30 cellular contexts compared by ENCODE assay signal in the genomic region with DNA sequence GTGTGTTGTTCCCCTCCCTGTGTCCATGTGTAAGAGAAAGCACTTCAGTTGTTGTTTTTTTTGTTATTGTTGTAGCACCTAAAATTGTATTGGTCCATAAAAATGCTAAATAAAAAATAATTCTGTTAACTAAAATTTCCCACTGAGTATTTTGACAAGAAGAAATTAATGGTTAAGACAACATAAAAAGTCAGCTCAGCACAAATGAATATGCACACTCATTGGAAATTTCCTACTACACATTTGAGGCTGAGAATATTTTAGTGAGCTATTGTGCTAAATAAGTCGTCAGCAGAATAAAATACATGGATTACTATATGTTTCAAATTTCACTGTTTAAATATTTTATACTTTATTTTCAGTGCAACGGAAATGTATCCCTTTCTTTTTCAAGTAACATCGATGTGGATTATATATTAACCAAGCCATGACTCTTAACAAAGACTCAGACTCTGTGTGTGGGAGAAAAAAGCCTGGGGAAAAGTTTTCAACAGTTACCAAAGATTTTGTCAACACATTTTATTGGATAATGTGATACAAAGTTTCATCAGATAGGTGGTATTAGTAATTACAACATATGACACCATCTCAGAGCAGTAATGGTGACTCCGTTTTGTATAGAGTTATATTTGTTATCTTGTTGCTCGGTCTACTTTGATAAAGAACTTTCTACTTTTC.
DNase-seq lines count a peak whose midpoint lies in the region; ATAC-seq, FAIRE-seq and TF ChIP-seq lines count a peak whose summit lies in the region.
"Had no signal": no experiment of that assay in that cellular context is flagged by ENCODE, and none has a peak within 500 bp of the region (broad histone marks: within the 10 kb centered on the region; RNA-seq: fewer than 3 reads in every experiment).

No MANE protein-coding gene starts in this region.

- FAIRE-seq in HepG2 (lab: Jason Lieb, UNC) = no peak
- FAIRE-seq: GM18507 had no signal

- H3K9ac ChIP-seq in HepG2 (ENCODE audit: insufficient read depth, low read depth, low read length) (no peak overlapping the region), colonic mucosa (ENCODE audit: low read depth in 2 of 2, low read length in 2 of 2) (no peak overlapping the region)
- H3K9ac ChIP-seq: BLaER1 treated with 17β-estradiol and CSF1 and Interleukin-3, amounts not matched to agents 10 nM and 100 nM had no signal

- peak; percentile 87 for ATAC-seq in HepG2
- ATAC-seq: esophagus mucosa, left cardiac atrium, sciatic nerve had no signal

- H3K4me2 ChIP-seq in HepG2 (ENCODE audit: low read depth, low read length) = peak overlapping the region; percentile 36
- H3K4me2 ChIP-seq: BLaER1 treated with 17β-estradiol and CSF1 and Interleukin-3, amounts not matched to agents 10 nM and 100 nM had no signal

- in situ Hi-C loops in HepG2 (cut with HindIII; ENCODE audit: extremely low pct_ligation_motif_present, low pct_unique_long_range_greater_than_20kb) = no loop called here

- POLR2A ChIA-PET in HepG2 (lab: Yijun Ruan, JAX) = no interaction called here

- TF ChIP-seq POLR2A in HepG2 (IDR thresholded peaks at IDR 0.05; ENCODE audit: insufficient read depth in 1 of 2, low read depth in 2 of 2, low read length in 2 of 2) (no peak), uterus (IDR thresholded peaks at IDR 0.05) (no peak)

- DNase-seq in HuH-7.5 (ENCODE audit: low spot score) (peak; percentile 45), epithelial cell of proximal tubule (ENCODE audit: low read depth) (peak; percentile 57), HepG2 (ENCODE audit: low spot score) (peak; percentile 24), colonic mucosa (no peak), NCI-H2196 treated with DMSO at 0.1 percent for 48 hours (lab: John Stamatoyannopoulos, UW; ENCODE audit: unreplicated experiment) (no peak), uterus (no peak)
- no peak for DNase-seq in stimulated activated CD4-positive, alpha-beta T cell treated with anti-CD3 and anti-CD28 coated beads, Interleukin-1b, Interleukin-23, amount 100 ng/mL, for 48 hours
- DNase-seq: activated B cell treated with CpG ODN at 0.5 μM for 24 hours; activated CD4-positive, alpha-beta T cell treated with anti-CD3 and anti-CD28 coated beads, Interleukin-2, amount 50 U/mL, for 1 hour; activated effector memory CD4-positive, alpha-beta T cell treated with anti-CD3 and anti-CD28 coated beads, Interleukin-2, amount 50 U/mL, for 16 hours; activated T-cell treated with anti-CD3 and anti-CD28 coated beads, Interleukin-2, amount 50 U/mL, for 24 hours; anterior cingulate cortex; cortex of kidney; effector memory CD8-positive, alpha-beta T cell; EL; GOT3; head of caudate nucleus; KG1; left cardiac atrium; NCI-H1105; NCI-H187; NCI-H510A; RPMI8226; stimulated activated CD4-positive, alpha-beta T cell treated with anti-CD3 and anti-CD28 coated beads, Interleukin-12 subunit alpha, Interleukin-12 subunit beta, amount 100 ng/mL, for 4 hours; stimulated activated CD4-positive, alpha-beta T cell treated with anti-CD3 and anti-CD28 coated beads, Interleukin-4, amount 100 ng/mL, for 1 hour; transverse colon had no signal

- no peaks in the 10 kb centered on the region for H4K20me1 ChIP-seq in HepG2 (ENCODE audit: insufficient read depth, low read length)
- H4K20me1 ChIP-seq: BLaER1 treated with 17β-estradiol and CSF1 and Interleukin-3, amounts not matched to agents 10 nM and 100 nM had no signal

- no peaks in the 10 kb centered on the region for H3K79me2 ChIP-seq in HepG2 (ENCODE audit: insufficient read depth, low read length)

- H3K4me3 ChIP-seq in epithelial cell of proximal tubule (ENCODE audit: low read depth, low read length) = peak overlapping the region; percentile 4
- H3K4me3 ChIP-seq in HepG2 (replicated peaks in 1 of 3; ENCODE audit: insufficient read depth in 1 of 3, low read depth in 2 of 3, low read length in 3 of 3) = no peak overlapping the region; a peak in 1 of 6 replicates
- H3K4me3 ChIP-seq in colonic mucosa = no peak overlapping the region
- H3K4me3 ChIP-seq in uterus = no peak overlapping the region
- H3K4me3 ChIP-seq: BLaER1 treated with 17β-estradiol and CSF1 and Interleukin-3, amounts not matched to agents 10 nM and 100 nM; transverse colon had no signal

- no TSS peak for BruUV-seq in HepG2 (replicated peaks; lab: Mats Ljungman, UMichigan)

- intact Hi-C loops in HepG2 (cut with micrococcal nuclease; ENCODE audit: unreplicated experiment) (no loop called here), colonic mucosa (cut with DNase I) (no loop called here), uterus (cut with DNase I; ENCODE audit: low total_unique reads) (no loop called here)

- CTCF ChIA-PET in HepG2 (lab: Yijun Ruan, JAX; ENCODE audit: low intra/inter-chr PET ratio, low total read pairs) = no interaction called here

- TF ChIP-seq CTCF in epithelial cell of proximal tubule (conservative IDR thresholded peaks at IDR 0.05; ENCODE audit: low read depth, low read length) (no peak), HepG2 (CRISPR knock-in tag; IDR thresholded peaks at IDR 0.05) (no peak), colonic mucosa (IDR thresholded peaks at IDR 0.05) (no peak), uterus (IDR thresholded peaks at IDR 0.05) (no peak)

- H3K4me1 ChIP-seq in HepG2 (ENCODE audit: insufficient read depth, low read length) (peaks cover 16% of the 10 kb centered on the region), colonic mucosa (no peaks in the 10 kb centered on the region), uterus (no peaks in the 10 kb centered on the region)
- H3K4me1 ChIP-seq: BLaER1 treated with 17β-estradiol and CSF1 and Interleukin-3, amounts not matched to agents 10 nM and 100 nM; transverse colon had no signal

- TF ChIP-seq RAD21 in HepG2 (CRISPR knock-in tag; IDR thresholded peaks at IDR 0.05) = no peak

- H2AFZ ChIP-seq in HepG2 (ENCODE audit: low read length) = peak overlapping the region; percentile 50

- no peaks in the 10 kb centered on the region for H3K27me3 ChIP-seq in HepG2 (ENCODE audit: control insufficient read depth in 1 of 2, insufficient read depth in 2 of 2, low read length in 2 of 2)
- H3K27me3 ChIP-seq in colonic mucosa = no peaks in the 10 kb centered on the region
- no peaks in the 10 kb centered on the region for H3K27me3 ChIP-seq in uterus
- H3K27me3 ChIP-seq: BLaER1 treated with 17β-estradiol and CSF1 and Interleukin-3, amounts not matched to agents 10 nM and 100 nM; transverse colon had no signal

- no peaks in the 10 kb centered on the region for H3K9me3 ChIP-seq in HepG2 (ENCODE audit: low read length)
- H3K9me3 ChIP-seq in colonic mucosa = no peaks in the 10 kb centered on the region
- no peaks in the 10 kb centered on the region for H3K9me3 ChIP-seq in uterus
- H3K9me3 ChIP-seq: BLaER1 treated with 17β-estradiol and CSF1 and Interleukin-3, amounts not matched to agents 10 nM and 100 nM; transverse colon had no signal

- TF ChIP-seq EP300 in HepG2 (IDR thresholded peaks at IDR 0.05; ENCODE audit: low read depth in 2 of 2, low read length in 2 of 2) = no peak
- no peak for TF ChIP-seq EP300 in HepG2 (CRISPR knock-in tag; IDR thresholded peaks at IDR 0.05; ENCODE audit: borderline replicate concordance)

- H3K27ac ChIP-seq in HepG2 (ENCODE audit: extremely low read length, insufficient read depth, low read length) (peak overlapping the region; percentile 36), colonic mucosa (no peak overlapping the region), uterus (no peak overlapping the region)
- H3K27ac ChIP-seq: BLaER1 treated with 17β-estradiol and CSF1 and Interleukin-3, amounts not matched to agents 10 nM and 100 nM; transverse colon had no signal

- H3K36me3 ChIP-seq in HepG2 (replicated peaks in 1 of 2; ENCODE audit: control insufficient read depth in 1 of 2, insufficient read depth in 2 of 2, low read length in 2 of 2) = no peaks in the 10 kb centered on the region
- no peaks in the 10 kb centered on the region for H3K36me3 ChIP-seq in colonic mucosa
- no peaks in the 10 kb centered on the region for H3K36me3 ChIP-seq in uterus
- H3K36me3 ChIP-seq: BLaER1 treated with 17β-estradiol and CSF1 and Interleukin-3, amounts not matched to agents 10 nM and 100 nM; transverse colon had no signal

- 46% methylated on average over 5 of the region's 5 CpGs for WGBS in HepG2 (ENCODE audit: low lambda C conversion rate)

TF ChIP-seq in HepG2, 621 proteins besides CTCF, POLR2A, EP300 and RAD21 (continues in another document):
- TF ChIP-seq NR2C2 (CRISPR knock-in tag; IDR thresholded peaks at IDR 0.05; ENCODE audit: borderline replicate concordance) = no peak
- TF ChIP-seq TBL1XR1 (IDR thresholded peaks at IDR 0.05; ENCODE audit: borderline replicate concordance, low read length, partially characterized antibody) = no peak
- 0 out of 4 replicates have a peak, but pooled peaks of 1 of the 2 experiments have one; percentile 24 for TF ChIP-seq KLF16 (CRISPR knock-in tag; IDR thresholded peaks at IDR 0.05)
- peak; percentile 65; the same call in 1 of the 2 replicates for TF ChIP-seq ZNF7 (CRISPR knock-in tag; IDR thresholded peaks at IDR 0.05)
- TF ChIP-seq, protein P1, sequence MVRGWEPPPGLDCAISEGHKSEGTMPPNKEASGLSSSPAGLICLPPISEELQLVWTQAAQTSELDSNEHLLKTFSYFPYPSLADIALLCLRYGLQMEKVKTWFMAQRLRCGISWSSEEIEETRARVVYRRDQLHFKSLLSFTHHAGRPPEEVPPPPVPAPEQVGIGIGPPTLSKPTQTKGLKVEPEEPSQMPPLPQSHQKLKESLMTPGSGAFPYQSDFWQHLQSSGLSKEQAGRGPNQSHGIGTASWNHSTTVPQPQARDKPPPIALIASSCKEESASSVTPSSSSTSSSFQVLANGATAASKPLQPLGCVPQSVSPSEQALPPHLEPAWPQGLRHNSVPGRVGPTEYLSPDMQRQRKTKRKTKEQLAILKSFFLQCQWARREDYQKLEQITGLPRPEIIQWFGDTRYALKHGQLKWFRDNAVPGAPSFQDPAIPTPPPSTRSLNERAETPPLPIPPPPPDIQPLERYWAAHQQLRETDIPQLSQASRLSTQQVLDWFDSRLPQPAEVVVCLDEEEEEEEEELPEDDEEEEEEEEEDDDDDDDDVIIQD (CRISPR knock-in tag; IDR thresholded peaks at IDR 0.05; ENCODE audit: low read depth) = peak; percentile 56; the same call in 1 of the 2 replicates

Comparison
In these comparisons a context has a peak if more than half of its experiments do, and no peak if none do; other contexts are left out.
1. DNase-seq: peak in HuH-7.5 (single experiment), epithelial cell of proximal tubule (single experiment) and HepG2 (single experiment); none in colonic mucosa (single experiment), stimulated activated CD4-positive, alpha-beta T cell treated with anti-CD3 and anti-CD28 coated beads, Interleukin-1b, Interleukin-23, amount 100 ng/mL, for 48 hours (single experiment), NCI-H2196 treated with DMSO at 0.1 percent for 48 hours (single experiment) and uterus (0 of 2).